Comparison of ENCODE assay signal across 14 cellular contexts in the genomic region with DNA sequence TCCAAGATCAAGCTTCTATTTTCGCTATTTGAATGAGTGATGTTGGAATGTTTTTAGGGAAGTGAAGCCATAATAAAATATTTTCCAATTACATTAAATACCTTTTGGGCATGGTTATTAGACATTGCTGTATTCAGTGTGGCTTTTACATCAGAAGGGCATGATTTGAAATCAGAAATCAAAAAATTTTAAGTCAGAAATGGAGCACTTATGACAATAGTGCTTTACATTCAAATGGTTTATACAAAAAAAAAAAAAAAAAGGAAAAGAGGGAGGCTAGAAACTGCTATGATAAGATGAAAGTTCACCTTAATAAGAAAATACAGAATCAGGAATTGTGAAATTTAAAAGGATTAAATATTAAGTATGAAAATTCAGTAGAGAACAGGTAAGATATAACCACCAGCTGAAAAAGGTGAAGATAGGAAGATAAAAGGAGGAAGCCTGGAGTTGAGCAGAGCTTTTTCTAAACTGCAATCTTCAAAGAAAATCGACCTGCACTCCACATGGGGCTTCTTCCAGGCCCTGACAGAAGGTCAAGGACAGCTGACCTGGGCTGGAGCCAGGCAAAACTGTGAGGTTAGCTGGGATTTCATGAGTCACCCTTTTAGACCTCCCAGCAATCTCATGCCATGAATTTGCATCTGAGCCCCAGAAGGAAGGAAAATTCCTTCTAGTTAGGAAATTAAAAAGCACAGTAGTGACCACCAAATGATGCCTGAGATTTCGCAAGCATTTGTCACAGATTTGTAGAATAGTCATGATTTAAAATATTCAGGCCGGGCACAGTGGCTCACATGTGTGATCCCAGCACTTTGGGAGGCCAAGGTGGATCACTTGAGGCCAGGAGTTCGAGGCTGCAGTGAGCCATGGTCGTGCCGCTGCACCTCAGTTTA. TPM values are rescaled to one million over a fixed set of nuclear protein-coding genes. Genes with fewer than 3 reads are reported as not detected.
DNase-seq lines count a peak whose midpoint lies in the region; ATAC-seq and TF ChIP-seq lines count a peak whose summit lies in the region.
"Had no signal": no experiment of that assay in that cellular context is flagged by ENCODE, and none has a peak within 500 bp of the region (broad histone marks: within the 10 kb centered on the region; RNA-seq: fewer than 3 reads in every experiment).

No MANE protein-coding gene starts in this region.

- no peak for TF ChIP-seq CTCF in BJ (IDR thresholded peaks at IDR 0.05; ENCODE audit: insufficient read depth, low read depth, low read length)

- POLR2A ChIA-PET in BJ (lab: Charles Lee): no interaction called here

- CTCF ChIA-PET in BJ (lab: Yijun Ruan, JAX): interaction anchor here (1.0 to 1.6 kb wide), 2 partner anchors 16 to 350 kb away, joined by 3 to 4 read pairs; no protein-coding TSS in a partner anchor

- 56 to 58% methylated on average over 5 to 6 of the region's 7 CpGs for WGBS in mesodermal cell (ENCODE audit: insufficient coverage in 2 of 2), 2 experiments

- H3K4me3 ChIP-seq in BJ (ENCODE audit: low read depth, low read length) (no peak overlapping the region), mesodermal cell (ENCODE audit: extremely low read depth, insufficient read depth, low read length, poor library complexity, severe bottlenecking) (no peak overlapping the region)
- H3K4me3 ChIP-seq: left lung had no signal

- DNase-seq in BJ (ENCODE audit: low read depth) (peak; percentile 70), LoVo (ENCODE audit: low spot score) (peak; percentile 82), fibroblast of gingiva (ENCODE audit: low read depth) (peak; percentile 86), DMS153 (lab: John Stamatoyannopoulos, UW) (no peak), globus pallidus (ENCODE audit: low spot score) (no peak), NCI-H2029 treated with DMSO at 0.1 percent for 48 hours (lab: John Stamatoyannopoulos, UW) (no peak)
- DNase-seq: activated CD4-positive, alpha-beta T cell treated with anti-CD3 and anti-CD28 coated beads for 1 hour; activated gamma-delta T cell; left lung; NCI-H187; retina; RPMI8226 had no signal

- no peak for ATAC-seq in GM19023 (IDR thresholded peaks at IDR 0.05; ENCODE audit: unreplicated experiment)
- ATAC-seq: left lung had no signal

- H3K27ac ChIP-seq in mesodermal cell (ENCODE audit: low read depth, low read length, severe bottlenecking): peak overlapping the region; percentile 86
- H3K27ac ChIP-seq: left lung had no signal

- H3K36me3 ChIP-seq in BJ (ENCODE audit: control insufficient read depth, insufficient read depth, low read length) (no peaks in the 10 kb centered on the region), mesodermal cell (ENCODE audit: control insufficient read depth, insufficient read depth, low read length) (no peaks in the 10 kb centered on the region)
- H3K36me3 ChIP-seq: left lung had no signal

- no peaks in the 10 kb centered on the region for H3K27me3 ChIP-seq in BJ (ENCODE audit: control insufficient read depth, insufficient read depth, low read length)
- H3K27me3 ChIP-seq: left lung had no signal

- H3K4me1 ChIP-seq in mesodermal cell (ENCODE audit: control insufficient read depth, insufficient read depth, low read length, poor library complexity, severe bottlenecking): peaks cover 27% of the 10 kb centered on the region
- H3K4me1 ChIP-seq: left lung had no signal

- H3K9me3 ChIP-seq in mesodermal cell (ENCODE audit: control insufficient read depth, low read length): peaks cover 11% of the 10 kb centered on the region

RNA-seq across cellular contexts. Expression of a gene that starts 23.4 kb away (rescaled TPM):
- 9.3 and 10.1 TPM in 2 replicates for polyA plus RNA-seq in BJ (2011; rRNA removed)
- 6.4 and 7.0 TPM in 2 replicates for polyA minus RNA-seq in BJ (2011; rRNA and poly(A)+ RNA removed)
- 326 TPM for polyA plus RNA-seq in mesodermal cell (2013, experiment 1 of 2)
- 325 TPM for polyA plus RNA-seq in mesodermal cell (2013, experiment 2 of 2)

Comparison
In these comparisons a context has a peak if more than half of its experiments do, and no peak if none do; other contexts are left out.
1. DNase-seq: peak in BJ (single experiment), LoVo (single experiment) and fibroblast of gingiva (single experiment); none in DMS153 (single experiment), globus pallidus (single experiment) and NCI-H2029 treated with DMSO at 0.1 percent for 48 hours (single experiment).